21 cellular contexts compared by ENCODE assay signal in the genomic region with DNA sequence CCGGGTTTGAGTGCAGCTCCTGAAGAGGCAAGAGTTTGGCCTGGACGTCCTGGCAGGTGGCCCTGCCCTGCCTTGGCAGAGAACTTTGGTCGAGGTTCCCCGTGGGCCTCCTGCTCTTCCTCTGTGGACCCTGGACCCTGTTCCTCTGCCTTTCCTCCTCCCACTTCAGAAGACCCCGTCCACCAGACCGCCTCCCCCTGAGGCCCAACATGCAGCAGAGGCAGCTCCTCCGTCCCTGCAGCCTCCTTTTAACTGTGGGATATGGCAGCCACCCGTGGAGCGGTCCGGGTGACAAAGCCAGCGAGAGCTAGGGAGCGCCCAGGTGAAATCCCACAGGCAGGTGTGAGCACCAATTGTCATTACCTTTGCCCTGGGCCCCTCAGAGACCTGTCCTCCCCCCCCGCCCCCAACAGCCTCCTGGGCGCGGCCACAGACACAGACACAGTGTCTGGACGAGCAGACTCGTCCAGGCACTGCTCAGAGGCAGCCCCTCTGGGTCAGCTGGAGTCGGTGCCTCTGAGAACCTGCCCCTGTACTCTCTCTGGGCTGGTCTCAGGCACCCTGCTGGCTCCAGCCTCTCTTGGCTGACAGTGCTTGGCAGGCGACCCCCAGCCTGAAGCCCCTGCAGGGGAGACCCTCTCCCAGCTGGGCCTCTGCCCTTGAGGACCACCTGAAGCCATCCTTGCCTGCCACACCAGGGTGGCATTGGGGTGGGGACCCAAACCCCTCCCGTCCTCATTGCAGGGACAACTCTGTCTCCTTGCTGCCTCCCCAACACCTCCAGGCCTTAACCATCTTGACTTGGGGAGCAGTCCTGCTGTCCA. TPM values are rescaled to one million over a fixed set of nuclear protein-coding genes. Genes with fewer than 3 reads are reported as not detected.
A peak's percentile ranks its signal among the peaks of the same experiment; 100 is the strongest.
DNase-seq lines count a peak whose midpoint lies in the region; ATAC-seq and TF ChIP-seq lines count a peak whose summit lies in the region.
"Had no signal": no experiment of that assay in that cellular context is flagged by ENCODE, and none has a peak within 500 bp of the region (broad histone marks: within the 10 kb centered on the region; RNA-seq: fewer than 3 reads in every experiment).

No MANE protein-coding gene starts in this region.

- no peaks in the 10 kb centered on the region for H3K27me3 ChIP-seq in right cardiac atrium (ENCODE audit: control insufficient read depth, insufficient read depth)
- H3K27me3 ChIP-seq: MG63, ovary had no signal

- peaks cover 2% of the 10 kb centered on the region for H3K4me1 ChIP-seq in right cardiac atrium (ENCODE audit: control insufficient read depth, insufficient read depth, low read length)
- peaks cover 25% of the 10 kb centered on the region for H3K4me1 ChIP-seq in OCI-LY7 (ENCODE audit: insufficient read depth, low read length, poor library complexity, severe bottlenecking)

- no peaks in the 10 kb centered on the region for H3K36me3 ChIP-seq in OCI-LY7 (ENCODE audit: insufficient read depth, low read length)
- H3K36me3 ChIP-seq: ovary, spleen had no signal

- H3K27ac ChIP-seq in right cardiac atrium (ENCODE audit: low read length) (no peak overlapping the region), OCI-LY7 (ENCODE audit: low read depth, low read length, poor library complexity, severe bottlenecking) (no peak overlapping the region)
- H3K27ac ChIP-seq: ovary, PC-9, spleen had no signal

- peak overlapping the region; percentile 73 for H3K27ac Mint-ChIP-seq in type B pancreatic cell
- no peak overlapping the region for H3K27ac Mint-ChIP-seq in activated CD4-positive, alpha-beta T cell treated with anti-CD3 and anti-CD28 coated beads for 36 hours
- H3K27ac Mint-ChIP-seq: T-cell had no signal

- WGBS in right cardiac atrium: 66% methylated on average over 20 of the region's 20 CpGs

- POLR2A ChIA-PET in OCI-LY7 (lab: Charles Lee): interaction anchor here (0.5 to 0.7 kb wide), 2 partner anchors 35 to 248 kb away, joined by 3 read pairs; no protein-coding TSS in a partner anchor
- POLR2A ChIA-PET in activated CD4-positive, alpha-beta T cell treated with anti-CD3 and anti-CD28 coated beads for 36 hours (lab: Charles Lee): no interaction called here

- H3K4me3 Mint-ChIP-seq in type B pancreatic cell: peak overlapping the region; percentile 57
- no peak overlapping the region for H3K4me3 Mint-ChIP-seq in activated CD4-positive, alpha-beta T cell treated with anti-CD3 and anti-CD28 coated beads for 36 hours
- H3K4me3 Mint-ChIP-seq: central memory CD8-positive, alpha-beta T cell; T-cell had no signal

- H3K9me3 ChIP-seq in right cardiac atrium (ENCODE audit: control insufficient read depth, low read length) (no peaks in the 10 kb centered on the region), OCI-LY7 (ENCODE audit: low read length) (no peaks in the 10 kb centered on the region)
- H3K9me3 ChIP-seq: MG63, ovary, spleen had no signal

- DNase-seq in right cardiac atrium: peak; percentile 16 to 57 (median 50)
- DNase-seq in cardiac septum (ENCODE audit: low spot score): no peak
- no peak for DNase-seq in OCI-LY7 (ENCODE audit: low spot score)
- DNase-seq in left colon: peak; percentile 73 to 84
- DNase-seq in type B pancreatic cell (ENCODE audit: extremely low spot score, unreplicated experiment): no peak
- DNase-seq in RKO (ENCODE audit: low spot score): no peak
- DNase-seq in activated CD4-positive, alpha-beta T cell treated with anti-CD3 and anti-CD28 coated beads for 36 hours: no peak
- DNase-seq: activated CD4-positive, CD25-positive, alpha-beta regulatory T cell; activated CD8-positive, alpha-beta memory T cell treated with anti-CD3 and anti-CD28 coated beads, Interleukin-2, amount 50 U/mL, for 48 hours; DND-41; MG63; NCI-H2081 treated with DMSO at 0.1 percent for 48 hours; PC-9; spleen; T-cell had no signal

- H3K27me3 Mint-ChIP-seq in type B pancreatic cell: no peaks in the 10 kb centered on the region
- H3K27me3 Mint-ChIP-seq in activated CD4-positive, alpha-beta T cell treated with anti-CD3 and anti-CD28 coated beads for 36 hours: peaks cover 3% of the 10 kb centered on the region
- H3K27me3 Mint-ChIP-seq: central memory CD8-positive, alpha-beta T cell; T-cell had no signal

- BruUV-seq in OCI-LY7 (replicated peaks; lab: Mats Ljungman, UMichigan): no TSS peak

- ATAC-seq in right cardiac atrium: no peak
- ATAC-seq in left colon: peak; percentile 49
- ATAC-seq in GM18861 (IDR thresholded peaks at IDR 0.05; ENCODE audit: unreplicated experiment): no peak
- no peak for ATAC-seq in activated CD4-positive, alpha-beta T cell treated with anti-CD3 and anti-CD28 coated beads for 36 hours
- ATAC-seq: T-cell had no signal

- TF ChIP-seq CTCF in OCI-LY7 (conservative IDR thresholded peaks at IDR 0.05; ENCODE audit: low read length): no peak
- no peak for TF ChIP-seq CTCF in type B pancreatic cell (conservative IDR thresholded peaks at IDR 0.05)

- H3K4me2 ChIP-seq in OCI-LY7 (ENCODE audit: low read length): no peak overlapping the region
- H3K4me2 ChIP-seq: PC-9 had no signal

- H3K9me3 Mint-ChIP-seq in type B pancreatic cell: no peaks in the 10 kb centered on the region
- no peaks in the 10 kb centered on the region for H3K9me3 Mint-ChIP-seq in activated CD4-positive, alpha-beta T cell treated with anti-CD3 and anti-CD28 coated beads for 36 hours (ENCODE audit: low read depth)
- H3K9me3 Mint-ChIP-seq: central memory CD8-positive, alpha-beta T cell; T-cell had no signal

- H3K4me1 Mint-ChIP-seq in type B pancreatic cell (ENCODE audit: unreplicated experiment): peaks cover 10% of the 10 kb centered on the region
- peaks cover 14% of the 10 kb centered on the region for H3K4me1 Mint-ChIP-seq in activated CD4-positive, alpha-beta T cell treated with anti-CD3 and anti-CD28 coated beads for 36 hours

- H4K20me1 ChIP-seq in OCI-LY7 (ENCODE audit: insufficient read depth, low read length): no peaks in the 10 kb centered on the region

- no peaks in the 10 kb centered on the region; the same call in 1 of the 2 replicates for H3K79me2 ChIP-seq in OCI-LY7 (ENCODE audit: insufficient read depth, low read depth, low read length)

- H3K36me3 Mint-ChIP-seq in type B pancreatic cell: peaks cover 3% of the 10 kb centered on the region
- H3K36me3 Mint-ChIP-seq in activated CD4-positive, alpha-beta T cell treated with anti-CD3 and anti-CD28 coated beads for 36 hours (ENCODE audit: low read depth): peaks cover 3% of the 10 kb centered on the region
- H3K36me3 Mint-ChIP-seq: T-cell had no signal

- no peak overlapping the region for H3K4me3 ChIP-seq in right cardiac atrium (ENCODE audit: low read length)
- no peak overlapping the region for H3K4me3 ChIP-seq in OCI-LY7 (ENCODE audit: low read depth, low read length, poor library complexity, severe bottlenecking)
- H3K4me3 ChIP-seq: MG63, ovary, PC-9, spleen had no signal

- no peaks in the 10 kb centered on the region for H3K9me2 ChIP-seq in OCI-LY7 (ENCODE audit: insufficient read depth, low read length)

- peak overlapping the region; percentile 42 for H2AFZ ChIP-seq in OCI-LY7 (ENCODE audit: low read length)
- H2AFZ ChIP-seq: PC-9 had no signal

- intact Hi-C loops in right cardiac atrium (cut with DNase I): no loop called here
- intact Hi-C loops in cardiac septum (cut with DNase I): loop anchor here (5.0 kb wide), 1 partner anchor 39 kb away; no protein-coding TSS in a partner anchor
- intact Hi-C loops in OCI-LY7 (cut with micrococcal nuclease; ENCODE audit: unreplicated experiment): loop anchor here (5.0 kb wide), 1 partner anchor 91 kb away; a partner anchor contains a TSS
- intact Hi-C loops in left colon (cut with DNase I, micrococcal nuclease): no loop called here
- intact Hi-C loops in activated CD4-positive, alpha-beta T cell treated with anti-CD3 and anti-CD28 coated beads for 36 hours (cut with DNase I, micrococcal nuclease): loop anchor here in 1 of 2 experiments (5.0 kb wide), 1 partner anchor 139 kb away; a partner anchor contains a TSS

- CTCF ChIA-PET in OCI-LY7 (lab: Charles Lee; ENCODE audit: unreplicated experiment): no interaction called here
- CTCF ChIA-PET in activated CD4-positive, alpha-beta T cell treated with anti-CD3 and anti-CD28 coated beads for 36 hours (lab: Charles Lee): interaction anchor here (0.7 kb wide), 1 partner anchor 20 kb away, joined by 3 read pairs; no protein-coding TSS in a partner anchor

RNA-seq across cellular contexts. Expression of a gene that starts 4.1 kb away (rescaled TPM):
- 10 to 100 TPM; 30.2 to 33.3 (median 30.9) TPM for total RNA-seq in right cardiac atrium
- polyA plus RNA-seq in right cardiac atrium: 30.7 TPM
- 24.9 TPM for total RNA-seq in cardiac septum
- 19.6 and 27.8 TPM in 2 replicates for total RNA-seq in OCI-LY7 (2014; rRNA removed; shearing (Covaris generic))
- 30.3 and 32.7 TPM in 2 replicates for total RNA-seq in OCI-LY7 (2022)
- total RNA-seq in left colon: 10 to 100 TPM; 23.3 to 27.4 TPM
- 33.6 and 46.9 TPM in 2 replicates for total RNA-seq in type B pancreatic cell (ENCODE audit: low replicate concordance)
- 10 to 100 TPM; 14.8 to 18.8 TPM for total RNA-seq in activated CD4-positive, alpha-beta T cell treated with anti-CD3 and anti-CD28 coated beads for 36 hours

RNA-seq across cellular contexts. Expression of a gene that starts 4.2 kb away (rescaled TPM):
- total RNA-seq in right cardiac atrium (under 1 TPM; 0.14 to 0.46 (median 0.20) TPM), cardiac septum (0.38 TPM), OCI-LY7 (2022) (27.6 and 28.2 TPM in 2 replicates), left colon (100 to 1,000 TPM; 141 to 180 TPM), type B pancreatic cell (ENCODE audit: low replicate concordance) (25.3 and 66.6 TPM in 2 replicates)
- 0.20 TPM for polyA plus RNA-seq in right cardiac atrium
- 22.2 and 25.7 TPM in 2 replicates for total RNA-seq in OCI-LY7 (2014; rRNA removed; shearing (Covaris generic))
- total RNA-seq in activated CD4-positive, alpha-beta T cell treated with anti-CD3 and anti-CD28 coated beads for 36 hours: 10 to 100 TPM; 31.7 to 38.8 TPM
- total RNA-seq: frontal cortex, H4 had no signal
- polyA plus RNA-seq: BJ had no signal

RNA-seq across cellular contexts. Expression of a gene that starts 31.2 kb away (rescaled TPM):
- total RNA-seq in right cardiac atrium: 10 to 100 TPM; 28.6 to 42.4 (median 35.1) TPM
- polyA plus RNA-seq in right cardiac atrium: 61.8 TPM
- total RNA-seq in cardiac septum: 33.3 TPM
- total RNA-seq in OCI-LY7 (2014; rRNA removed; shearing (Covaris generic)): 36.9 and 57.2 TPM in 2 replicates
- 25.3 and 29.2 TPM in 2 replicates for total RNA-seq in OCI-LY7 (2022)
- 100 to 1,000 TPM; 123 to 152 TPM for total RNA-seq in left colon
- total RNA-seq in type B pancreatic cell (ENCODE audit: low replicate concordance): 36.2 and 44.0 TPM in 2 replicates
- 10 to 100 TPM; 33.0 to 34.9 TPM for total RNA-seq in activated CD4-positive, alpha-beta T cell treated with anti-CD3 and anti-CD28 coated beads for 36 hours

RNA-seq across cellular contexts. Expression of a gene that starts 52.0 kb away (rescaled TPM):
- under 1 TPM; 0.26 to 0.88 (median 0.63) TPM for total RNA-seq in right cardiac atrium
- polyA plus RNA-seq in right cardiac atrium: 0.36 TPM
- 0.83 TPM for total RNA-seq in cardiac septum
- total RNA-seq in OCI-LY7 (2014; rRNA removed; shearing (Covaris generic)): not detected in 2 replicates
- total RNA-seq in OCI-LY7 (2022): not detected in 2 replicates
- total RNA-seq in left colon: 100 to 1,000 TPM; 168 to 194 TPM
- total RNA-seq in type B pancreatic cell (ENCODE audit: low replicate concordance): 51.6 and 156 TPM in 2 replicates
- under 1 TPM; 0.07 to 0.18 TPM for total RNA-seq in activated CD4-positive, alpha-beta T cell treated with anti-CD3 and anti-CD28 coated beads for 36 hours
- total RNA-seq: frontal cortex had no signal

Comparison
In these comparisons a context has a peak if more than half of its experiments do, and no peak if none do; other contexts are left out.
1. DNase-seq: peak in right cardiac atrium (3 of 3) and left colon (2 of 2); none in cardiac septum (single experiment), OCI-LY7 (single experiment), type B pancreatic cell (single experiment), RKO (single experiment) and activated CD4-positive, alpha-beta T cell treated with anti-CD3 and anti-CD28 coated beads for 36 hours (single experiment).
2. intact Hi-C loops: an anchor here in cardiac septum (5.0 kb wide) and OCI-LY7 (5.0 kb wide); none called in right cardiac atrium and left colon.
3. RNA of a gene that starts 4.2 kb away (total RNA-seq): 141 to 180 TPM in left colon, 31.7 to 38.8 TPM in activated CD4-positive, alpha-beta T cell treated with anti-CD3 and anti-CD28 coated beads for 36 hours, 22.2 to 28.2 TPM in OCI-LY7 and 25.3 to 66.6 TPM in type B pancreatic cell; 0.38 TPM in cardiac septum (single experiment) and 0.14 to 0.46 TPM in right cardiac atrium; every median in the first group is over 10 times any median in the second.